22 cellular contexts compared by ENCODE assay signal in genomic region chr9:133476531-133476930, GRCh38. TPM values are rescaled to one million over a fixed set of nuclear protein-coding genes. Genes with fewer than 3 reads are reported as not detected.
DNase-seq lines count a peak whose midpoint lies in the region; ATAC-seq and TF ChIP-seq lines count a peak whose summit lies in the region.
"Had no signal": no experiment of that assay in that cellular context is flagged by ENCODE, and none has a peak within 500 bp of the region (broad histone marks: within the 10 kb centered on the region; RNA-seq: fewer than 3 reads in every experiment).

No MANE protein-coding gene starts in this region.

- H3K27me3 ChIP-seq in breast epithelium (peaks cover 0 to 5% of the 10 kb centered on the region in 2 donors), upper lobe of right lung (no peaks in the 10 kb centered on the region), body of pancreas (peaks cover 0 to 8% of the 10 kb centered on the region in 2 donors)

- no TSS peak for BruUV-seq in MCF 10A (replicated peaks; lab: Mats Ljungman, UMichigan)

- H3K36me3 ChIP-seq in breast epithelium (no peaks in the 10 kb centered on the region), upper lobe of right lung (no peaks in the 10 kb centered on the region), body of pancreas (replicated peaks in 1 of 2; ENCODE audit: insufficient read depth in 1 of 2, low read depth in 2 of 2) (no peaks in the 10 kb centered on the region)
- H3K36me3 ChIP-seq: prostate gland had no signal

- H3K9me3 ChIP-seq in breast epithelium (no peaks in the 10 kb centered on the region), upper lobe of right lung (no peaks in the 10 kb centered on the region), body of pancreas (no peaks in the 10 kb centered on the region)
- H3K9me3 ChIP-seq: prostate gland had no signal

- no peaks in the 10 kb centered on the region for H3K4me1 Mint-ChIP-seq in MCF 10A (ENCODE audit: insufficient read depth, unreplicated experiment)
- no peaks in the 10 kb centered on the region for H3K4me1 Mint-ChIP-seq in endothelial cell (ENCODE audit: unreplicated experiment)
- H3K4me1 Mint-ChIP-seq: activated T-helper 17 cell treated with anti-CD3 and anti-CD28 coated beads, Interleukin-2, amount 50 U/mL, for 72 hours had no signal

- CTCF ChIA-PET in MCF 10A (lab: Yijun Ruan, JAX): interaction anchor here (0.6 to 1.0 kb wide), 3 partner anchors 81 to 296 kb away, joined by 3 read pairs; no protein-coding TSS in a partner anchor
- CTCF ChIA-PET in RWPE1 (lab: Yijun Ruan, JAX): interaction anchor here (0.6 kb wide), 1 partner anchor 267 kb away, joined by 4 read pairs; no protein-coding TSS in a partner anchor

- H3K4me1 ChIP-seq in breast epithelium (no peaks in the 10 kb centered on the region), upper lobe of right lung (peaks cover 19% of the 10 kb centered on the region), body of pancreas (peaks cover 19% of the 10 kb centered on the region)
- H3K4me1 ChIP-seq: prostate gland had no signal

- H3K27ac ChIP-seq in breast epithelium (no peak overlapping the region), RWPE1 (peak overlapping the region; percentile 74), upper lobe of right lung (no peak overlapping the region), body of pancreas (no peak overlapping the region)
- H3K27ac ChIP-seq: GM23248, prostate gland, VCaP had no signal

- no peak overlapping the region for H3K4me3 Mint-ChIP-seq in MCF 10A (ENCODE audit: unreplicated experiment)
- no peak overlapping the region for H3K4me3 Mint-ChIP-seq in endothelial cell (ENCODE audit: unreplicated experiment)
- H3K4me3 Mint-ChIP-seq: activated T-helper 17 cell treated with anti-CD3 and anti-CD28 coated beads, Interleukin-2, amount 50 U/mL, for 72 hours; CD8-positive, alpha-beta T cell had no signal

- TF ChIP-seq CTCF in MCF 10A (IDR thresholded peaks at IDR 0.05; ENCODE audit: unreplicated experiment) (no peak), breast epithelium (IDR thresholded peaks at IDR 0.05) (no peak), RWPE1 (conservative IDR thresholded peaks at IDR 0.05; ENCODE audit: low read depth) (no peak), fibroblast of pulmonary artery (IDR thresholded peaks at IDR 0.05; ENCODE audit: low read length, missing control alignments) (no peak), upper lobe of right lung (IDR thresholded peaks at IDR 0.05) (no peak), body of pancreas (IDR thresholded peaks at IDR 0.05) (no peak), endothelial cell (IDR thresholded peaks at IDR 0.05; ENCODE audit: unreplicated experiment) (no peak)

- H3K36me3 Mint-ChIP-seq in MCF 10A (ENCODE audit: insufficient read depth, unreplicated experiment): peaks cover 6% of the 10 kb centered on the region
- H3K36me3 Mint-ChIP-seq in endothelial cell (ENCODE audit: low read depth, unreplicated experiment): peaks cover 3% of the 10 kb centered on the region

- H3K4me3 ChIP-seq in breast epithelium (no peak overlapping the region), fibroblast of pulmonary artery (replicated peaks; ENCODE audit: low read depth, low read length) (no peak overlapping the region), upper lobe of right lung (no peak overlapping the region), body of pancreas (no peak overlapping the region)
- H3K4me3 ChIP-seq: GM23248, prostate gland had no signal

- WGBS in body of pancreas, 2 donors: 76 to 90% methylated on average over 9 to 12 of the region's 12 CpGs

- TF ChIP-seq POLR2A in breast epithelium (IDR thresholded peaks at IDR 0.05) (no peak), body of pancreas (IDR thresholded peaks at IDR 0.05) (no peak)

- no peak overlapping the region for H3K27ac Mint-ChIP-seq in MCF 10A (ENCODE audit: low read depth, unreplicated experiment)
- H3K27ac Mint-ChIP-seq in endothelial cell (ENCODE audit: unreplicated experiment): no peak overlapping the region
- H3K27ac Mint-ChIP-seq: activated T-helper 17 cell treated with anti-CD3 and anti-CD28 coated beads, Interleukin-2, amount 50 U/mL, for 72 hours; CD8-positive, alpha-beta T cell had no signal

- intact Hi-C loops in MCF 10A (cut with micrococcal nuclease): no loop called here
- intact Hi-C loops in breast epithelium (cut with DNase I; ENCODE audit: low total_unique reads): no loop called here
- intact Hi-C loops in upper lobe of right lung (cut with DNase I): no loop called here
- intact Hi-C loops in body of pancreas (cut with DNase I): no loop called here

- ATAC-seq in upper lobe of right lung (peak; percentile 32), body of pancreas (no peak)
- ATAC-seq: activated T-helper 17 cell treated with anti-CD3 and anti-CD28 coated beads, Interleukin-2, amount 50 U/mL, for 72 hours; CD8-positive, alpha-beta T cell; stimulated activated naive CD8-positive, alpha-beta T cell treated with anti-CD3 and anti-CD28 coated beads, Interleukin-15, Interleukin-2, amounts not matched to agents 100 U/mL and 50 U/mL, for 24 hours had no signal

- peak; percentile 35 for DNase-seq in MCF 10A (ENCODE audit: unreplicated experiment)
- DNase-seq in breast epithelium (ENCODE audit: low spot score in 2 of 2): no peak
- no peak for DNase-seq in RWPE1 (ENCODE audit: low spot score)
- peak; percentile 68 for DNase-seq in fibroblast of pulmonary artery (ENCODE audit: low read depth)
- no peak for DNase-seq in upper lobe of right lung
- DNase-seq in body of pancreas: no peak
- DNase-seq in endothelial cell (ENCODE audit: low spot score): no peak
- DNase-seq in NCI-H1436 treated with DMSO at 0.1 percent for 48 hours (lab: John Stamatoyannopoulos, UW): no peak
- DNase-seq: amniotic stem cell; CD8-positive, alpha-beta T cell; DMS79 treated with DMSO at 0.1 percent for 48 hours; foreskin melanocyte; GM23248; Kasumi-1; NCI-H1694; NCI-H446; stimulated activated naive CD8-positive, alpha-beta T cell treated with anti-CD3 and anti-CD28 coated beads, Interleukin-15, Interleukin-2, amounts not matched to agents 100 U/mL and 50 U/mL, for 24 hours had no signal

- no peaks in the 10 kb centered on the region for H3K9me3 Mint-ChIP-seq in MCF 10A (ENCODE audit: unreplicated experiment)
- no peaks in the 10 kb centered on the region for H3K9me3 Mint-ChIP-seq in endothelial cell (ENCODE audit: unreplicated experiment)
- H3K9me3 Mint-ChIP-seq: activated T-helper 17 cell treated with anti-CD3 and anti-CD28 coated beads, Interleukin-2, amount 50 U/mL, for 72 hours; CD8-positive, alpha-beta T cell had no signal

- POLR2A ChIA-PET in MCF 10A (lab: Yijun Ruan, JAX) (no interaction called here), RWPE1 (lab: Yijun Ruan, JAX; ENCODE audit: low non-redundant PET) (no interaction called here)

- H3K27me3 Mint-ChIP-seq in MCF 10A (ENCODE audit: insufficient read depth, unreplicated experiment) (no peaks in the 10 kb centered on the region), endothelial cell (ENCODE audit: unreplicated experiment) (peaks cover 3% of the 10 kb centered on the region)
- H3K27me3 Mint-ChIP-seq: activated T-helper 17 cell treated with anti-CD3 and anti-CD28 coated beads, Interleukin-2, amount 50 U/mL, for 72 hours had no signal

RNA-seq across cellular contexts. Expression of gene SLC2A6, which starts 2.4 kb away (rescaled TPM):
- total RNA-seq in MCF 10A (2022) (0.32 and 0.42 TPM in 2 replicates), breast epithelium (1 to 10 TPM; 1.8 to 2.0 (median 1.8) TPM), upper lobe of right lung (11.4 TPM), body of pancreas (1 to 10 TPM; 2.6 to 3.0 TPM), endothelial cell (ENCODE audit: unreplicated experiment) (32.5 TPM)

RNA-seq across cellular contexts. Expression of gene CACFD1, which starts 16.8 kb away (rescaled TPM):
- 1.5 and 3.4 TPM in 2 replicates for total RNA-seq in MCF 10A (2022)
- total RNA-seq in breast epithelium: 10 to 100 TPM in 2 of 3 donors, 1 to 10 TPM in 1; 5.0 to 19.5 (median 13.4) TPM
- total RNA-seq in upper lobe of right lung: 39.8 TPM
- total RNA-seq in body of pancreas: 10 to 100 TPM; 19.2 to 25.4 TPM
- total RNA-seq in endothelial cell (ENCODE audit: unreplicated experiment): 34.3 TPM

RNA-seq across cellular contexts. Expression of gene MYMK, which starts 48.2 kb away (rescaled TPM):
- total RNA-seq in MCF 10A (2022) (not detected in 2 replicates), breast epithelium (not detected), upper lobe of right lung (not detected), body of pancreas (not detected), endothelial cell (ENCODE audit: unreplicated experiment) (not detected)
- total RNA-seq: activated T-helper 17 cell treated with anti-CD3 and anti-CD28 coated beads, Interleukin-2, amount 50 U/mL, for 72 hours; CD8-positive, alpha-beta T cell; cerebellum; GM23248; prostate gland; ureter had no signal

RNA-seq across cellular contexts. Expression of gene ADAMTS13, which starts 54.4 kb away (rescaled TPM):
- total RNA-seq in MCF 10A (2022) (4.1 and 6.1 TPM in 2 replicates), breast epithelium (1 to 10 TPM in 1 of 3 donors, under 1 TPM in 2; 0.88 to 2.9 (median 0.96) TPM), upper lobe of right lung (2.0 TPM), body of pancreas (1 to 10 TPM; 2.3 to 5.6 TPM), endothelial cell (ENCODE audit: unreplicated experiment) (9.1 TPM)

RNA-seq across cellular contexts. Expression of gene ADAMTSL2, which starts 58.0 kb away (rescaled TPM):
- total RNA-seq in MCF 10A (2022): not detected in 2 replicates
- total RNA-seq in breast epithelium: under 1 TPM; 0.33 to 0.80 (median 0.44) TPM
- 17.4 TPM for total RNA-seq in upper lobe of right lung
- 10 to 100 TPM in 1 of 2 donors, 1 to 10 TPM in 1; 4.2 to 21.8 TPM for total RNA-seq in body of pancreas
- 5.9 TPM for total RNA-seq in endothelial cell (ENCODE audit: unreplicated experiment)
- total RNA-seq: activated T-helper 17 cell treated with anti-CD3 and anti-CD28 coated beads, Interleukin-2, amount 50 U/mL, for 72 hours had no signal

Comparison
In these comparisons a context has a peak if more than half of its experiments do, and no peak if none do; other contexts are left out.
1. DNase-seq: peak in MCF 10A (single experiment) and fibroblast of pulmonary artery (single experiment); none in breast epithelium (0 of 2), RWPE1 (single experiment), upper lobe of right lung (single experiment), body of pancreas (0 of 4), endothelial cell (single experiment) and NCI-H1436 treated with DMSO at 0.1 percent for 48 hours (single experiment).